ENCODE assay signal across 12 cellular contexts in genomic region chr3:52671676-52672075, GRCh38. TPM values are rescaled to one million over a fixed set of nuclear protein-coding genes. Genes with fewer than 3 reads are reported as not detected.
DNase-seq lines count a peak whose midpoint lies in the region; ATAC-seq and TF ChIP-seq lines count a peak whose summit lies in the region.
"Had no signal": no experiment of that assay in that cellular context is flagged by ENCODE, and none has a peak within 500 bp of the region (broad histone marks: within the 10 kb centered on the region; RNA-seq: fewer than 3 reads in every experiment).

No MANE protein-coding gene starts in this region.

- peaks cover 7 to 49% of the 10 kb centered on the region in 2 donors for H3K36me3 Mint-ChIP-seq in activated naive CD4-positive, alpha-beta T cell treated with anti-CD3 and anti-CD28 coated beads, Interleukin-2, amount 50 U/mL, for 72 hours

- H3K18ac ChIP-seq in neuronal stem cell (ENCODE audit: low read length) = no peak overlapping the region

- no peak overlapping the region for H2BK5ac ChIP-seq in neuronal stem cell (ENCODE audit: low read length)

- no peak for DNase-seq in activated naive CD4-positive, alpha-beta T cell treated with anti-CD3 and anti-CD28 coated beads, Interleukin-2, amount 50 U/mL, for 72 hours (ENCODE audit: low spot score in 2 of 2)
- no peak for DNase-seq in activated naive CD4-positive, alpha-beta T cell treated with Interleukin-2 at 50 U/mL for 16 hours
- no peak for DNase-seq in adipocyte (ENCODE audit: low read depth)
- no peak for DNase-seq in left lung
- DNase-seq in transverse colon = no peak
- no peak for DNase-seq in HEK293T (ENCODE audit: extremely low spot score)
- no peak for DNase-seq in GM10266 (ENCODE audit: extremely low spot score)
- no peak for DNase-seq in neuronal stem cell (ENCODE audit: low spot score)
- DNase-seq: colonic mucosa, head of caudate nucleus, NCI-H524 had no signal

- H3K9me3 Mint-ChIP-seq in activated naive CD4-positive, alpha-beta T cell treated with anti-CD3 and anti-CD28 coated beads, Interleukin-2, amount 50 U/mL, for 72 hours = no peaks in the 10 kb centered on the region

- H3K4me3 ChIP-seq in adipocyte (ENCODE audit: low read length) = no peak overlapping the region
- H3K4me3 ChIP-seq in left lung = no peak overlapping the region
- no peak overlapping the region for H3K4me3 ChIP-seq in transverse colon
- no peak overlapping the region for H3K4me3 ChIP-seq in neuronal stem cell (ENCODE audit: low read length in 2 of 2)
- H3K4me3 ChIP-seq: colonic mucosa, right atrium auricular region had no signal

- peaks cover 42% of the 10 kb centered on the region for H3K4me1 ChIP-seq in adipocyte (ENCODE audit: control insufficient read depth, insufficient read depth, low read length)
- H3K4me1 ChIP-seq in left lung = peaks cover 19 to 30% of the 10 kb centered on the region in 2 donors
- peaks cover 0 to 15% (median 5%) of the 10 kb centered on the region in 4 donors for H3K4me1 ChIP-seq in transverse colon
- no peaks in the 10 kb centered on the region for H3K4me1 ChIP-seq in neuronal stem cell (ENCODE audit: control insufficient read depth in 2 of 2, insufficient read depth in 1 of 2, low read depth in 1 of 2, low read length in 2 of 2)
- H3K4me1 ChIP-seq: colonic mucosa had no signal

- in situ Hi-C loops in transverse colon (cut with MboI; ENCODE audit: low pct_ligation_motif_present in 1 of 4, low pct_unique_long_range_greater_than_20kb in 1 of 4, low sequenced_read_pairs in 3 of 4) = no loop called here

- H3K27ac ChIP-seq in left lung (peak overlapping the region; percentile 28 to 80), transverse colon (peak overlapping the region in 3 of 4 donors; percentile 43 to 71 (median 63)), neuronal stem cell (replicated peaks; ENCODE audit: low read length) (no peak overlapping the region)
- H3K27ac ChIP-seq: colonic mucosa had no signal

- no peak overlapping the region for H2AFZ ChIP-seq in neuronal stem cell (ENCODE audit: low read length)

- H3K79me1 ChIP-seq in neuronal stem cell (ENCODE audit: low read depth, low read length) = no peaks in the 10 kb centered on the region

- no peak overlapping the region for H3K14ac ChIP-seq in neuronal stem cell (ENCODE audit: low read length)

- H4K8ac ChIP-seq in neuronal stem cell (ENCODE audit: low read depth, low read length) = no peak overlapping the region

- H4K91ac ChIP-seq in neuronal stem cell (ENCODE audit: low read depth, low read length, poor library complexity) = no peak overlapping the region

- H3K9me3 ChIP-seq in adipocyte (ENCODE audit: control insufficient read depth, low read length) (no peaks in the 10 kb centered on the region), left lung (no peaks in the 10 kb centered on the region), transverse colon (no peaks in the 10 kb centered on the region), neuronal stem cell (replicated peaks in 1 of 2; ENCODE audit: control insufficient read depth in 2 of 2, insufficient read depth in 1 of 2, low read depth in 1 of 2, low read length in 2 of 2) (no peaks in the 10 kb centered on the region)
- H3K9me3 ChIP-seq: colonic mucosa, right atrium auricular region had no signal

- peaks cover 42% of the 10 kb centered on the region for H3K36me3 ChIP-seq in adipocyte (ENCODE audit: control insufficient read depth, insufficient read depth, low read length, severe bottlenecking)
- H3K36me3 ChIP-seq in left lung = peaks cover 0 to 69% of the 10 kb centered on the region in 2 donors
- peaks cover 0 to 40% (median 19%) of the 10 kb centered on the region in 4 donors for H3K36me3 ChIP-seq in transverse colon
- peaks cover 14 to 90% of the 10 kb centered on the region in 2 donors for H3K36me3 ChIP-seq in neuronal stem cell (replicated peaks in 1 of 2; ENCODE audit: control insufficient read depth in 2 of 2, insufficient read depth in 2 of 2, low read length in 2 of 2)

- no peak overlapping the region for H2BK12ac ChIP-seq in neuronal stem cell (ENCODE audit: low read length)

- POLR2A ChIA-PET in HEK293T (lab: Yijun Ruan, JAX) = no interaction called here

- H2BK120ac ChIP-seq in neuronal stem cell (ENCODE audit: low read depth, low read length) = no peak overlapping the region

- H3K4ac ChIP-seq in neuronal stem cell (ENCODE audit: low read length) = no peak overlapping the region

- WGBS in transverse colon (ENCODE audit: low coverage in 1 of 2), 2 donors = 24 to 73% methylated on average over 1 of the region's 1 CpG
- no CpG with 5 or more reads among the region's 1 CpG for WGBS in neuronal stem cell (ENCODE audit: extremely low coverage in 2 of 2, insufficient read length in 2 of 2, insufficient replicate concordance in 1 of 2), 2 donors

- no peak for TF ChIP-seq POLR2A in transverse colon (IDR thresholded peaks at IDR 0.05)

- H3K27me3 ChIP-seq in adipocyte (replicated peaks; ENCODE audit: control insufficient read depth, insufficient read depth, low read length) (no peaks in the 10 kb centered on the region), left lung (no peaks in the 10 kb centered on the region), transverse colon (no peaks in the 10 kb centered on the region), neuronal stem cell (ENCODE audit: control insufficient read depth in 3 of 3, insufficient read depth in 3 of 3, low read depth in 1 of 3, low read length in 3 of 3) (no peaks in the 10 kb centered on the region)
- H3K27me3 ChIP-seq: colonic mucosa, right atrium auricular region had no signal

- CTCF ChIA-PET in HEK293T (lab: Yijun Ruan, JAX) = no interaction called here

- no peak for TF ChIP-seq EP300 in transverse colon (IDR thresholded peaks at IDR 0.05; ENCODE audit: low read depth)

- intact Hi-C loops in left lung (cut with DNase I) (no loop called here), transverse colon (cut with DNase I; ENCODE audit: low total_unique reads) (no loop called here)

- no peak overlapping the region for H3K4me2 ChIP-seq in neuronal stem cell (ENCODE audit: insufficient read depth, low read length, poor library complexity, severe bottlenecking)

- TF ChIP-seq CTCF in left lung (IDR thresholded peaks at IDR 0.05) (no peak), transverse colon (IDR thresholded peaks at IDR 0.05) (no peak), GM10266 (IDR thresholded peaks at IDR 0.05; ENCODE audit: control insufficient read depth, insufficient read depth, low read depth, missing control alignments) (no peak)

- H2AK5ac ChIP-seq in neuronal stem cell (ENCODE audit: low read depth, low read length) = no peak overlapping the region

- no peak overlapping the region for H2BK15ac ChIP-seq in neuronal stem cell (ENCODE audit: low read length)

- no peak overlapping the region for H3K23ac ChIP-seq in neuronal stem cell (ENCODE audit: low read depth, low read length, poor library complexity)

- ATAC-seq in activated naive CD4-positive, alpha-beta T cell treated with anti-CD3 and anti-CD28 coated beads, Interleukin-2, amount 50 U/mL, for 72 hours = no peak
- ATAC-seq in left lung = no peak

- peak overlapping the region; percentile 92 to 99 for H3K27ac Mint-ChIP-seq in activated naive CD4-positive, alpha-beta T cell treated with anti-CD3 and anti-CD28 coated beads, Interleukin-2, amount 50 U/mL, for 72 hours

- H3K9ac ChIP-seq in adipocyte (ENCODE audit: low read length) (peak overlapping the region; percentile 71), neuronal stem cell (ENCODE audit: low read depth, low read length, poor library complexity) (no peak overlapping the region)

TF ChIP-seq in HEK293T, 16 proteins besides CTCF, POLR2A, EP300 and RAD21 (continues in another document):
- TF ChIP-seq ARNT (IDR thresholded peaks at IDR 0.05) (no peak), LEF1 (IDR thresholded peaks at IDR 0.05; ENCODE audit: borderline replicate concordance) (no peak), SUZ12 (IDR thresholded peaks at IDR 0.05) (no peak), FOXM1 (IDR thresholded peaks at IDR 0.05; ENCODE audit: borderline replicate concordance) (no peak), BHLHE40 (IDR thresholded peaks at IDR 0.05; ENCODE audit: borderline replicate concordance) (no peak), L3MBTL2 (conservative IDR thresholded peaks at IDR 0.05) (no peak), HDGF (IDR thresholded peaks at IDR 0.05; ENCODE audit: borderline replicate concordance) (no peak), SP1 (IDR thresholded peaks at IDR 0.05) (no peak), NFRKB (IDR thresholded peaks at IDR 0.05) (no peak), CTBP1 (IDR thresholded peaks at IDR 0.05; ENCODE audit: borderline replicate concordance) (no peak)

RNA-seq across cellular contexts. Expression of gene PBRM1, which starts 14.0 kb away (rescaled TPM):
- 10 to 100 TPM; 69.5 to 70.1 TPM for total RNA-seq in activated naive CD4-positive, alpha-beta T cell treated with anti-CD3 and anti-CD28 coated beads, Interleukin-2, amount 50 U/mL, for 72 hours
- total RNA-seq in left lung (10 to 100 TPM; 63.0 to 79.8 TPM), transverse colon (100 to 1,000 TPM in 2 of 4 donors, 10 to 100 TPM in 2; 60.3 to 335 (median 134) TPM)
- polyA plus RNA-seq in neuronal stem cell (2013, experiment 1 of 2) = 39.5 TPM
- polyA plus RNA-seq in neuronal stem cell (2013, experiment 2 of 2) = 40.6 TPM

RNA-seq across cellular contexts. Expression of gene GNL3, which starts 14.2 kb away (rescaled TPM):
- total RNA-seq in activated naive CD4-positive, alpha-beta T cell treated with anti-CD3 and anti-CD28 coated beads, Interleukin-2, amount 50 U/mL, for 72 hours = 100 to 1,000 TPM; 171 to 217 TPM
- total RNA-seq in left lung = 10 to 100 TPM; 44.5 to 74.7 TPM
- total RNA-seq in transverse colon = 10 to 100 TPM; 19.1 to 54.5 (median 37.4) TPM
- 157 TPM for polyA plus RNA-seq in neuronal stem cell (2013, experiment 1 of 2)
- 165 TPM for polyA plus RNA-seq in neuronal stem cell (2013, experiment 2 of 2)

RNA-seq across cellular contexts. Expression of gene GLT8D1, which starts 33.9 kb away (rescaled TPM):
- total RNA-seq in activated naive CD4-positive, alpha-beta T cell treated with anti-CD3 and anti-CD28 coated beads, Interleukin-2, amount 50 U/mL, for 72 hours = 10 to 100 TPM; 28.4 to 35.0 TPM
- total RNA-seq in left lung = 10 to 100 TPM; 46.9 to 58.6 TPM
- 10 to 100 TPM in 3 of 4 donors, not detected in 1; 34.3 to 52.6 (median 37.2) TPM for total RNA-seq in transverse colon
- 58.9 TPM for polyA plus RNA-seq in neuronal stem cell (2013, experiment 1 of 2)
- polyA plus RNA-seq in neuronal stem cell (2013, experiment 2 of 2) = 57.8 TPM

RNA-seq across cellular contexts. Expression of gene SPCS1, which starts 34.2 kb away (rescaled TPM):
- total RNA-seq in activated naive CD4-positive, alpha-beta T cell treated with anti-CD3 and anti-CD28 coated beads, Interleukin-2, amount 50 U/mL, for 72 hours = 100 to 1,000 TPM in 1 of 2 donors, 10 to 100 TPM in 1; 94.3 to 102 TPM
- 100 to 1,000 TPM in 1 of 2 donors, 10 to 100 TPM in 1; 94.5 to 102 TPM for total RNA-seq in left lung
- total RNA-seq in transverse colon = 100 to 1,000 TPM in 2 of 4 donors, 10 to 100 TPM in 2; 24.3 to 120 (median 70.5) TPM
- 126 TPM for polyA plus RNA-seq in neuronal stem cell (2013, experiment 1 of 2)
- polyA plus RNA-seq in neuronal stem cell (2013, experiment 2 of 2) = 134 TPM
